Comparison of ENCODE assay signal across 26 cellular contexts in genomic region chr14:44866322-44866721, GRCh38.
"Had no signal": no experiment of that assay in that cellular context is flagged by ENCODE, and none has a peak within 500 bp of the region (broad histone marks: within the 10 kb centered on the region; RNA-seq: fewer than 3 reads in every experiment).

No MANE protein-coding gene starts in this region.

- H3K27ac ChIP-seq: neural progenitor cell, pancreas, psoas muscle, right lobe of liver, sigmoid colon, suprapubic skin, thoracic aorta, thyroid gland, tibial nerve, vagina had no signal

- H3K36me3 ChIP-seq: neural progenitor cell, pancreas, right lobe of liver, sigmoid colon, suprapubic skin, thoracic aorta, thyroid gland, tibial nerve, vagina had no signal

- ATAC-seq: naive thymus-derived CD4-positive, alpha-beta T cell; pancreas; psoas muscle; right cardiac atrium; stimulated activated effector memory CD8-positive, alpha-beta T cell treated with anti-CD3 and anti-CD28 coated beads, Interleukin-12 subunit alpha, Interleukin-12 subunit beta, amount 100 ng/mL, for 72 hours; stimulated activated naive CD8-positive, alpha-beta T cell treated with anti-CD3 and anti-CD28 coated beads, Interleukin-15, amount 100 ng/mL, for 72 hours had no signal

- H3K9ac ChIP-seq: neural progenitor cell had no signal

- H3K27me3 ChIP-seq: neural progenitor cell, pancreas, right lobe of liver, sigmoid colon, suprapubic skin, thyroid gland, tibial nerve, vagina had no signal

- H3K4me3 Mint-ChIP-seq: naive thymus-derived CD4-positive, alpha-beta T cell; natural killer cell; nephron; neural progenitor cell; stimulated activated effector memory CD8-positive, alpha-beta T cell treated with anti-CD3 and anti-CD28 coated beads, Interleukin-12 subunit alpha, Interleukin-12 subunit beta, amount 100 ng/mL, for 72 hours; stimulated activated naive CD8-positive, alpha-beta T cell treated with anti-CD3 and anti-CD28 coated beads, Interleukin-15, amount 100 ng/mL, for 72 hours had no signal

- H3K27ac Mint-ChIP-seq: naive thymus-derived CD4-positive, alpha-beta T cell; natural killer cell; nephron; neural progenitor cell; stimulated activated effector memory CD8-positive, alpha-beta T cell treated with anti-CD3 and anti-CD28 coated beads, Interleukin-12 subunit alpha, Interleukin-12 subunit beta, amount 100 ng/mL, for 72 hours; stimulated activated naive CD8-positive, alpha-beta T cell treated with anti-CD3 and anti-CD28 coated beads, Interleukin-15, amount 100 ng/mL, for 72 hours had no signal

- H3K4me1 ChIP-seq: neural progenitor cell, pancreas, psoas muscle, right lobe of liver, sigmoid colon, suprapubic skin, thyroid gland, tibial nerve, vagina had no signal

- H2AFZ ChIP-seq: neural progenitor cell had no signal

- DNase-seq: naive thymus-derived CD4-positive, alpha-beta T cell; natural killer cell; occipital lobe; pancreas; psoas muscle; right lobe of liver; sigmoid colon; small intestine; stimulated activated CD4-positive, alpha-beta T cell treated with anti-CD3 and anti-CD28 coated beads, Interleukin-15, amount 100 ng/mL, for 24 hours; stimulated activated CD4-positive, alpha-beta T cell treated with anti-CD3 and anti-CD28 coated beads, Interleukin-2, amount 100 ng/mL, for 24 hours; stimulated activated CD4-positive, alpha-beta T cell treated with anti-CD3 and anti-CD28 coated beads, Interleukin-2, amount 100 ng/mL, for 48 hours; stimulated activated CD4-positive, alpha-beta T cell treated with anti-CD3 and anti-CD28 coated beads, Interleukin-4, amount 100 ng/mL, for 24 hours; stimulated activated naive CD4-positive, alpha-beta T cell; stimulated activated naive CD8-positive, alpha-beta T cell treated with anti-CD3 and anti-CD28 coated beads, Interleukin-15, amount 100 ng/mL, for 72 hours; stimulated activated naive CD8-positive, alpha-beta T cell treated with anti-CD3 and anti-CD28 coated beads, Interleukin-15, Interleukin-2, amounts not matched to agents 100 U/mL and 50 U/mL, for 24 hours; substantia nigra; thyroid gland; trophoblast cell had no signal

- H3K4me1 Mint-ChIP-seq: naive thymus-derived CD4-positive, alpha-beta T cell; natural killer cell; nephron; neural progenitor cell; stimulated activated effector memory CD8-positive, alpha-beta T cell treated with anti-CD3 and anti-CD28 coated beads, Interleukin-12 subunit alpha, Interleukin-12 subunit beta, amount 100 ng/mL, for 72 hours; stimulated activated naive CD8-positive, alpha-beta T cell treated with anti-CD3 and anti-CD28 coated beads, Interleukin-15, amount 100 ng/mL, for 72 hours had no signal

- H3K36me3 Mint-ChIP-seq: naive thymus-derived CD4-positive, alpha-beta T cell; natural killer cell; neural progenitor cell; stimulated activated effector memory CD8-positive, alpha-beta T cell treated with anti-CD3 and anti-CD28 coated beads, Interleukin-12 subunit alpha, Interleukin-12 subunit beta, amount 100 ng/mL, for 72 hours had no signal

- H3K9me3 Mint-ChIP-seq: neural progenitor cell had no signal

- H3K4me2 ChIP-seq: neural progenitor cell had no signal

- H3K9me3 ChIP-seq: pancreas, right lobe of liver, sigmoid colon, suprapubic skin, thoracic aorta, thyroid gland, vagina had no signal

- H3K4me3 ChIP-seq: neural progenitor cell, pancreas, psoas muscle, right lobe of liver, sigmoid colon, suprapubic skin, thoracic aorta, thyroid gland, tibial nerve, vagina had no signal
